In the genomic region with DNA sequence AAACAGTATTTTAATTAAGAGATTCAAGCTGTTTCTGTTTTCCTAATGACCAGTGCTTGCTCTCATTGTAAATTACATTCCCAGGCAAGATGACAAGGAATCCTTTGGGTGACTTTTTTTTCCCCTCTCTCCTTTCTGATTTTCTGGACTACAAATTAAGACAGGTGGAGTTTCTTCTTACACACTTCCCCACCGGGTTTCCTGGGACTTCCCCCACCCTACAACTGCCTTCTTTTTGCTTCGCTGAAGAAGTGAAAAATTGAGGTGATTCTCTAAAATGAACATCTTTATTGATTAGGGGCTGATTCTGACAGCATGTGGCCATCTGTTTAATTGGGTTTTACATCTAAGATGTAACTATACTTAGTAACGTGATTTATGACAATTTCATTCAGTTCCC, we compare ENCODE assay signal across 13 cellular contexts.
DNase-seq lines count a peak whose midpoint lies in the region; ATAC-seq and TF ChIP-seq lines count a peak whose summit lies in the region.
"Had no signal": no experiment of that assay in that cellular context is flagged by ENCODE, and none has a peak within 500 bp of the region (broad histone marks: within the 10 kb centered on the region; RNA-seq: fewer than 3 reads in every experiment).

No MANE protein-coding gene starts in this region.

- POLR2A ChIA-PET in activated CD8-positive, alpha-beta T cell treated with anti-CD3 and anti-CD28 coated beads for 36 hours (lab: Charles Lee), result no interaction called here
- POLR2A ChIA-PET in activated CD8-positive, alpha-beta T cell treated with anti-CD3 and anti-CD28 coated beads, Interleukin-2, amount 10 ng/mL, durations not matched to agents 7 days and 5 days (lab: Charles Lee), result no interaction called here
- POLR2A ChIA-PET in activated CD4-positive, alpha-beta memory T cell treated with anti-CD3 and anti-CD28 coated beads, Interleukin-2, amount 10 ng/mL, durations not matched to agents 7 days and 5 days (lab: Charles Lee), result no interaction called here

- no peak overlapping the region for H2AFZ ChIP-seq in GM23338

- H3K4me1 ChIP-seq in endodermal cell (ENCODE audit: control insufficient read depth, insufficient read depth, low read length), result no peaks in the 10 kb centered on the region
- no peaks in the 10 kb centered on the region for H3K4me1 ChIP-seq in GM23338 (ENCODE audit: insufficient read depth)

- no peak for TF ChIP-seq CTCF in activated CD8-positive, alpha-beta T cell treated with anti-CD3 and anti-CD28 coated beads for 36 hours (IDR thresholded peaks at IDR 0.05)
- TF ChIP-seq CTCF in endodermal cell (conservative IDR thresholded peaks at IDR 0.05) (no peak), GM23338 (conservative IDR thresholded peaks at IDR 0.05; ENCODE audit: low read depth in 2 of 2) (no peak)

- no peaks in the 10 kb centered on the region for H3K9me3 Mint-ChIP-seq in activated CD8-positive, alpha-beta T cell treated with anti-CD3 and anti-CD28 coated beads for 36 hours
- no peaks in the 10 kb centered on the region for H3K9me3 Mint-ChIP-seq in activated CD8-positive, alpha-beta T cell treated with anti-CD3 and anti-CD28 coated beads, Interleukin-2, amount 10 ng/mL, durations not matched to agents 7 days and 5 days (ENCODE audit: insufficient read depth)
- H3K9me3 Mint-ChIP-seq in endodermal cell (peaks cover 3% of the 10 kb centered on the region), GM23338 (no peaks in the 10 kb centered on the region)
- no peaks in the 10 kb centered on the region for H3K9me3 Mint-ChIP-seq in activated CD4-positive, alpha-beta memory T cell treated with anti-CD3 and anti-CD28 coated beads, Interleukin-2, amount 10 ng/mL, durations not matched to agents 7 days and 5 days

- H3K27ac Mint-ChIP-seq in activated CD8-positive, alpha-beta T cell treated with anti-CD3 and anti-CD28 coated beads for 36 hours, result no peak overlapping the region
- H3K27ac Mint-ChIP-seq in activated CD8-positive, alpha-beta T cell treated with anti-CD3 and anti-CD28 coated beads, Interleukin-2, amount 10 ng/mL, durations not matched to agents 7 days and 5 days, result no peak overlapping the region
- H3K27ac Mint-ChIP-seq in endodermal cell, result peak overlapping the region; percentile 56
- no peak overlapping the region for H3K27ac Mint-ChIP-seq in GM23338
- H3K27ac Mint-ChIP-seq in activated CD4-positive, alpha-beta memory T cell treated with anti-CD3 and anti-CD28 coated beads, Interleukin-2, amount 10 ng/mL, durations not matched to agents 7 days and 5 days, result no peak overlapping the region

- H3K4me3 Mint-ChIP-seq in activated CD8-positive, alpha-beta T cell treated with anti-CD3 and anti-CD28 coated beads for 36 hours, result no peak overlapping the region
- no peak overlapping the region for H3K4me3 Mint-ChIP-seq in activated CD8-positive, alpha-beta T cell treated with anti-CD3 and anti-CD28 coated beads, Interleukin-2, amount 10 ng/mL, durations not matched to agents 7 days and 5 days
- H3K4me3 Mint-ChIP-seq in endodermal cell (no peak overlapping the region), GM23338 (no peak overlapping the region)
- no peak overlapping the region for H3K4me3 Mint-ChIP-seq in activated CD4-positive, alpha-beta memory T cell treated with anti-CD3 and anti-CD28 coated beads, Interleukin-2, amount 10 ng/mL, durations not matched to agents 7 days and 5 days

- H3F3A ChIP-seq in GM23338 (replicated peaks; ENCODE audit: low read depth), result no peaks in the 10 kb centered on the region

- H3K36me3 ChIP-seq in endodermal cell (ENCODE audit: control insufficient read depth, insufficient read depth, low read length) (no peaks in the 10 kb centered on the region), GM23338 (ENCODE audit: insufficient read depth) (no peaks in the 10 kb centered on the region)
- H3K36me3 ChIP-seq: MG63 had no signal

- H4K20me1 ChIP-seq in GM23338 (replicated peaks; ENCODE audit: insufficient read depth), result no peaks in the 10 kb centered on the region

- no peaks in the 10 kb centered on the region for H3K9me3 ChIP-seq in endodermal cell (ENCODE audit: control insufficient read depth, low read length)
- H3K9me3 ChIP-seq: MG63 had no signal

- H3K9me2 ChIP-seq in GM23338 (ENCODE audit: insufficient read depth), result no peaks in the 10 kb centered on the region

- no peak overlapping the region for H3K9ac ChIP-seq in endodermal cell (ENCODE audit: extremely low read depth, low read length, poor library complexity, severe bottlenecking)

- H3K27ac ChIP-seq in endodermal cell (ENCODE audit: low read depth, low read length) (no peak overlapping the region), GM23338 (ENCODE audit: low read depth) (no peak overlapping the region)

- intact Hi-C loops in activated CD8-positive, alpha-beta T cell treated with anti-CD3 and anti-CD28 coated beads for 36 hours (cut with micrococcal nuclease), result loop anchor here (5.0 kb wide), 1 partner anchor 207 kb away; no protein-coding TSS in a partner anchor

- 100% methylated on average over 2 of the region's 3 CpGs; no CpG with 5 or more reads in 1 of the 2 experiments for WGBS in endodermal cell (ENCODE audit: insufficient coverage in 1 of 2, insufficient read length in 1 of 2), 2 experiments

- ATAC-seq in activated CD8-positive, alpha-beta T cell treated with anti-CD3 and anti-CD28 coated beads for 36 hours, result no peak
- ATAC-seq in activated CD8-positive, alpha-beta T cell treated with anti-CD3 and anti-CD28 coated beads, Interleukin-2, amount 10 ng/mL, durations not matched to agents 7 days and 5 days, result no peak
- peak; percentile 40 for ATAC-seq in HG03342 (IDR thresholded peaks at IDR 0.05; ENCODE audit: unreplicated experiment)
- ATAC-seq in GM23338, result no peak
- ATAC-seq in HG03460 (IDR thresholded peaks at IDR 0.05; ENCODE audit: unreplicated experiment), result no peak

- H3K79me2 ChIP-seq in GM23338 (replicated peaks; ENCODE audit: insufficient read depth), result no peaks in the 10 kb centered on the region

- H3K27me3 ChIP-seq in endodermal cell (ENCODE audit: control insufficient read depth, insufficient read depth, low read length, poor library complexity, severe bottlenecking) (no peaks in the 10 kb centered on the region), GM23338 (ENCODE audit: insufficient read depth) (no peaks in the 10 kb centered on the region)
- H3K27me3 ChIP-seq: MG63 had no signal

- DNase-seq in activated CD8-positive, alpha-beta T cell treated with anti-CD3 and anti-CD28 coated beads for 36 hours, result peak; percentile 1
- DNase-seq in activated CD8-positive, alpha-beta T cell treated with anti-CD3 and anti-CD28 coated beads, Interleukin-2, amount 10 ng/mL, durations not matched to agents 7 days and 5 days, result no peak
- DNase-seq in endodermal cell, result no peak
- DNase-seq in GM23338 (ENCODE audit: low spot score), result no peak
- DNase-seq in T-helper 2 cell, result no peak
- DNase-seq in activated CD4-positive, alpha-beta memory T cell treated with anti-CD3 and anti-CD28 coated beads, Interleukin-2, amount 10 ng/mL, durations not matched to agents 7 days and 5 days, result no peak
- DNase-seq: C1 segment of cervical spinal cord, MG63, NCI-H1092, NCI-H2081 treated with DMSO at 0.1 percent for 48 hours, SHP77 had no signal

- H3K4me2 ChIP-seq in GM23338, result no peak overlapping the region

- H3K27me3 Mint-ChIP-seq in activated CD8-positive, alpha-beta T cell treated with anti-CD3 and anti-CD28 coated beads for 36 hours, result no peaks in the 10 kb centered on the region
- no peaks in the 10 kb centered on the region for H3K27me3 Mint-ChIP-seq in activated CD8-positive, alpha-beta T cell treated with anti-CD3 and anti-CD28 coated beads, Interleukin-2, amount 10 ng/mL, durations not matched to agents 7 days and 5 days (ENCODE audit: low read depth)
- H3K27me3 Mint-ChIP-seq in endodermal cell (ENCODE audit: insufficient read depth) (no peaks in the 10 kb centered on the region), GM23338 (ENCODE audit: insufficient read depth, low read depth, poor library complexity) (no peaks in the 10 kb centered on the region)
- peaks cover 3% of the 10 kb centered on the region for H3K27me3 Mint-ChIP-seq in activated CD4-positive, alpha-beta memory T cell treated with anti-CD3 and anti-CD28 coated beads, Interleukin-2, amount 10 ng/mL, durations not matched to agents 7 days and 5 days

- H3K4me3 ChIP-seq in endodermal cell (ENCODE audit: low read length), result no peak overlapping the region
- H3K4me3 ChIP-seq in GM23338, result no peak overlapping the region
- H3K4me3 ChIP-seq: MG63 had no signal

- CTCF ChIA-PET in activated CD8-positive, alpha-beta T cell treated with anti-CD3 and anti-CD28 coated beads for 36 hours (lab: Charles Lee), result interaction anchor here (0.7 to 1.8 kb wide), 4 partner anchors 58 to 220 kb away, joined by 3 to 12 read pairs (median 4); no protein-coding TSS in a partner anchor
- CTCF ChIA-PET in activated CD8-positive, alpha-beta T cell treated with anti-CD3 and anti-CD28 coated beads, Interleukin-2, amount 10 ng/mL, durations not matched to agents 7 days and 5 days (lab: Charles Lee), result interaction anchor here (1.1 kb wide), 1 partner anchor 209 kb away, joined by 5 read pairs; no protein-coding TSS in a partner anchor
- CTCF ChIA-PET in activated CD4-positive, alpha-beta memory T cell treated with anti-CD3 and anti-CD28 coated beads, Interleukin-2, amount 10 ng/mL, durations not matched to agents 7 days and 5 days (lab: Charles Lee), result interaction anchor here (1.2 kb wide), 1 partner anchor 209 kb away, joined by 5 read pairs; no protein-coding TSS in a partner anchor

- peaks cover 12% of the 10 kb centered on the region for H3K36me3 Mint-ChIP-seq in activated CD8-positive, alpha-beta T cell treated with anti-CD3 and anti-CD28 coated beads for 36 hours (ENCODE audit: low read depth)
- no peaks in the 10 kb centered on the region for H3K36me3 Mint-ChIP-seq in activated CD8-positive, alpha-beta T cell treated with anti-CD3 and anti-CD28 coated beads, Interleukin-2, amount 10 ng/mL, durations not matched to agents 7 days and 5 days (ENCODE audit: low read depth)
- no peaks in the 10 kb centered on the region for H3K36me3 Mint-ChIP-seq in endodermal cell (ENCODE audit: low read depth)
- no peaks in the 10 kb centered on the region for H3K36me3 Mint-ChIP-seq in GM23338 (ENCODE audit: low read depth)
- no peaks in the 10 kb centered on the region for H3K36me3 Mint-ChIP-seq in activated CD4-positive, alpha-beta memory T cell treated with anti-CD3 and anti-CD28 coated beads, Interleukin-2, amount 10 ng/mL, durations not matched to agents 7 days and 5 days (ENCODE audit: low read depth)

- H3K4me1 Mint-ChIP-seq in activated CD8-positive, alpha-beta T cell treated with anti-CD3 and anti-CD28 coated beads for 36 hours (ENCODE audit: low read depth), result peaks cover 11% of the 10 kb centered on the region
- H3K4me1 Mint-ChIP-seq in activated CD8-positive, alpha-beta T cell treated with anti-CD3 and anti-CD28 coated beads, Interleukin-2, amount 10 ng/mL, durations not matched to agents 7 days and 5 days (ENCODE audit: low read depth), result peaks cover 2% of the 10 kb centered on the region
- H3K4me1 Mint-ChIP-seq in endodermal cell (peaks cover 18% of the 10 kb centered on the region), GM23338 (no peaks in the 10 kb centered on the region)
- peaks cover 4% of the 10 kb centered on the region for H3K4me1 Mint-ChIP-seq in activated CD4-positive, alpha-beta memory T cell treated with anti-CD3 and anti-CD28 coated beads, Interleukin-2, amount 10 ng/mL, durations not matched to agents 7 days and 5 days
